Comparison of ENCODE assay signal across 14 cellular contexts in genomic region chr2:214995926-214996670, GRCh38.
DNase-seq lines count a peak whose midpoint lies in the region; ATAC-seq and TF ChIP-seq lines count a peak whose summit lies in the region.
"Had no signal": no experiment of that assay in that cellular context is flagged by ENCODE, and none has a peak within 500 bp of the region (broad histone marks: within the 10 kb centered on the region; RNA-seq: fewer than 3 reads in every experiment).

No MANE protein-coding gene starts in this region.

- H3K27me3 Mint-ChIP-seq in immature natural killer cell (ENCODE audit: low read depth in 3 of 3): peaks cover 0 to 3% (median 2%) of the 10 kb centered on the region in 3 donors

- peak; percentile 95 for ATAC-seq in GM18505 (IDR thresholded peaks at IDR 0.05; ENCODE audit: unreplicated experiment)
- ATAC-seq in GM19463 (IDR thresholded peaks at IDR 0.05; ENCODE audit: unreplicated experiment): peak; percentile 84
- ATAC-seq in HG02840 (IDR thresholded peaks at IDR 0.05; ENCODE audit: low FRiP score, unreplicated experiment): peak; percentile 94
- ATAC-seq in HG03442 (IDR thresholded peaks at IDR 0.05; ENCODE audit: unreplicated experiment): peak; percentile 93

- TF ChIP-seq POLR2A in GM18505 (IDR thresholded peaks at IDR 0.05; ENCODE audit: borderline replicate concordance, extremely low read depth, insufficient read depth, insufficient read length) (no peak), erythroblast (IDR thresholded peaks at IDR 0.05; ENCODE audit: low read length) (no peak)

- intact Hi-C loops in colonic mucosa (cut with DNase I): no loop called here

- no peaks in the 10 kb centered on the region for H3K36me3 ChIP-seq in colonic mucosa
- H3K36me3 ChIP-seq: ascending aorta, BE2C had no signal

- no peaks in the 10 kb centered on the region for H3K4me1 Mint-ChIP-seq in immature natural killer cell

- DNase-seq in NCI-H1417 treated with DMSO at 0.1 percent for 48 hours (lab: John Stamatoyannopoulos, UW) (no peak), immature natural killer cell (no peak), colonic mucosa (no peak), erythroblast (lab: John Stamatoyannopoulos, UW) (no peak)
- DNase-seq: BE2C; effector memory CD4-positive, alpha-beta T cell; head of caudate nucleus; Kasumi-1; NCI-H345 had no signal

- peaks cover 0 to 3% (median 0%) of the 10 kb centered on the region in 6 donors for H3K9me3 Mint-ChIP-seq in immature natural killer cell

- TF ChIP-seq CTCF in colonic mucosa (IDR thresholded peaks at IDR 0.05): no peak

- H3K4me3 Mint-ChIP-seq in immature natural killer cell: no peak overlapping the region

- no peaks in the 10 kb centered on the region for H3K9me3 ChIP-seq in colonic mucosa
- H3K9me3 ChIP-seq: ascending aorta, BE2C had no signal

- no peak overlapping the region for H3K27ac ChIP-seq in colonic mucosa
- H3K27ac ChIP-seq: ascending aorta had no signal

- no peak overlapping the region for H3K9ac ChIP-seq in colonic mucosa (ENCODE audit: low read depth in 2 of 2, low read length in 2 of 2)

- no peak overlapping the region for H3K4me3 ChIP-seq in colonic mucosa
- H3K4me3 ChIP-seq: ascending aorta had no signal

- H3K4me1 ChIP-seq in colonic mucosa: no peaks in the 10 kb centered on the region
- H3K4me1 ChIP-seq: ascending aorta, BE2C had no signal

- no peaks in the 10 kb centered on the region for H3K27me3 ChIP-seq in colonic mucosa
- H3K27me3 ChIP-seq: ascending aorta, BE2C had no signal

- H3K36me3 Mint-ChIP-seq in immature natural killer cell: no peaks in the 10 kb centered on the region

- no peak overlapping the region for H3K27ac Mint-ChIP-seq in immature natural killer cell
